In genomic region chr15:63492541-63493077, GRCh38 we compare ENCODE assay signal across 1 cellular context.
TF ChIP-seq lines count a peak whose summit lies in the region.

No MANE protein-coding gene starts in this region.

TF ChIP-seq in SK-N-SH treated with all-trans-retinoic acid at 6 μM for 48 hours, 23 proteins besides CTCF, POLR2A, EP300 and RAD21 (continued from another document):
- no peak for TF ChIP-seq OSR1 (CRISPR knock-in tag; IDR thresholded peaks at IDR 0.05)
- no peak for TF ChIP-seq CSDC2 (CRISPR knock-in tag; IDR thresholded peaks at IDR 0.05)
- no peak for TF ChIP-seq ZFP3 (CRISPR knock-in tag; IDR thresholded peaks at IDR 0.05)
- no peak for TF ChIP-seq ZNF8 (CRISPR knock-in tag; IDR thresholded peaks at IDR 0.05)
- no peak for TF ChIP-seq GLIS3 (CRISPR knock-in tag; IDR thresholded peaks at IDR 0.05)
- TF ChIP-seq ZNF70 (CRISPR knock-in tag; IDR thresholded peaks at IDR 0.05) = no peak
- TF ChIP-seq SNAI2 (CRISPR knock-in tag; IDR thresholded peaks at IDR 0.05) = no peak
- no peak for TF ChIP-seq PATZ1 (CRISPR knock-in tag; IDR thresholded peaks at IDR 0.05; ENCODE audit: borderline replicate concordance)
- no peak for TF ChIP-seq ESRRG (CRISPR knock-in tag; IDR thresholded peaks at IDR 0.05)
- TF ChIP-seq PPARA (CRISPR knock-in tag; IDR thresholded peaks at IDR 0.05; ENCODE audit: borderline replicate concordance) = no peak
- no peak for TF ChIP-seq RARB (CRISPR knock-in tag; IDR thresholded peaks at IDR 0.05)
- TF ChIP-seq ZFP30 (CRISPR knock-in tag; IDR thresholded peaks at IDR 0.05) = no peak
TF ChIP-seq in SK-N-SH treated with all-trans-retinoic acid at 6 μM for 48 hours: peak in this region for 0.
